1 cellular context compared by ENCODE assay signal in genomic region chr6:31827286-31828079, GRCh38.
TF ChIP-seq lines count a peak whose summit lies in the region.

TSS of gene HSPA1B (plus strand) at chr6:31827738. CDS start at chr6:31827951, 213 bp downstream.

TF ChIP-seq in HEK293, 187 proteins besides CTCF, POLR2A, EP300 and RAD21 (continued from another document):
- TF ChIP-seq ZBTB11 (tag by site-specific recombination; conservative IDR thresholded peaks at IDR 0.05; ENCODE audit: low read depth): peak; percentile 50; the same call in 1 of the 2 replicates
- peak; percentile 55; the same call in 1 of the 2 replicates for TF ChIP-seq YY2 (tag by site-specific recombination; IDR thresholded peaks at IDR 0.05)
- 0 out of 2 replicates have a peak, but pooled peaks have one; percentile 39 for TF ChIP-seq ZNF777 (tag by site-specific recombination; IDR thresholded peaks at IDR 0.05; ENCODE audit: borderline replicate concordance)
- peak; percentile 64; the same call in 1 of the 2 replicates for TF ChIP-seq PRDM1 (tag by site-specific recombination; IDR thresholded peaks at IDR 0.05)
TF ChIP-seq in HEK293: peak in this region for 61.
